ENCODE assay signal across 6 cellular contexts in genomic region chr12:69996722-69997121, GRCh38.
"Had no signal": no experiment of that assay in that cellular context is flagged by ENCODE, and none has a peak within 500 bp of the region (broad histone marks: within the 10 kb centered on the region; RNA-seq: fewer than 3 reads in every experiment).

No MANE protein-coding gene starts in this region.

- H3K4me1 ChIP-seq: HAP-1 had no signal

- H3K36me3 ChIP-seq: HAP-1 had no signal

- H3K9me3 ChIP-seq: HAP-1 had no signal

- H3K4me3 ChIP-seq: HAP-1 had no signal

- ATAC-seq: HCT116 had no signal

- DNase-seq: GOT3, H7, IMR-90, KBM-7 had no signal
